22 cellular contexts compared by ENCODE assay signal in genomic region chr15:91278956-91279355, GRCh38.
DNase-seq lines count a peak whose midpoint lies in the region; ATAC-seq, FAIRE-seq and TF ChIP-seq lines count a peak whose summit lies in the region.
"Had no signal": no experiment of that assay in that cellular context is flagged by ENCODE, and none has a peak within 500 bp of the region (broad histone marks: within the 10 kb centered on the region; RNA-seq: fewer than 3 reads in every experiment).

No MANE protein-coding gene starts in this region.

- DNase-seq in Daoy (ENCODE audit: low read depth) (peak; percentile 37), M059J (ENCODE audit: low read depth) (peak; percentile 60), astrocyte (ENCODE audit: low read depth) (no peak), left lung (no peak), testis (no peak), AG08395 (ENCODE audit: low spot score) (no peak), Calu3 (no peak)
- DNase-seq: 8988T; CD8-positive, alpha-beta T cell; DMS 273 treated with DMSO at 0.1 percent for 48 hours; DMS53; DND-41; GM23248; HCEC 1CT had no signal

- no TSS peak for BruUV-seq in Calu3 (replicated peaks; lab: Mats Ljungman, UMichigan)

- H3K4me2 ChIP-seq in astrocyte (ENCODE audit: low read length) = no peak overlapping the region
- H3K4me2 ChIP-seq: BLaER1 treated with 17β-estradiol and CSF1 and Interleukin-3, amounts not matched to agents 10 nM and 100 nM had no signal

- no peak for TF ChIP-seq POLR2A in testis (IDR thresholded peaks at IDR 0.05)

- peaks cover 11% of the 10 kb centered on the region for H3K27me3 Mint-ChIP-seq in astrocyte (ENCODE audit: low read depth, unreplicated experiment)
- peaks cover 32% of the 10 kb centered on the region for H3K27me3 Mint-ChIP-seq in Calu3 (ENCODE audit: unreplicated experiment)

- H3K9me3 Mint-ChIP-seq in astrocyte (ENCODE audit: unreplicated experiment) (no peaks in the 10 kb centered on the region), Calu3 (ENCODE audit: low read depth, unreplicated experiment) (peaks cover 5% of the 10 kb centered on the region)

- no peak for TF ChIP-seq CTCF in astrocyte (IDR thresholded peaks at IDR 0.05; ENCODE audit: insufficient read depth, low read depth, low read length)
- no peak for TF ChIP-seq CTCF in left lung (IDR thresholded peaks at IDR 0.05)
- no peak for TF ChIP-seq CTCF in testis (IDR thresholded peaks at IDR 0.05)
- no peak for TF ChIP-seq CTCF in Calu3 (IDR thresholded peaks at IDR 0.05; ENCODE audit: unreplicated experiment)

- no peaks in the 10 kb centered on the region for H3K36me3 ChIP-seq in astrocyte (ENCODE audit: insufficient read depth, low read length)
- H3K36me3 ChIP-seq in left lung = no peaks in the 10 kb centered on the region
- H3K36me3 ChIP-seq in testis (ENCODE audit: low read depth, missing control alignments) = no peaks in the 10 kb centered on the region
- H3K36me3 ChIP-seq: BLaER1 treated with 17β-estradiol and CSF1 and Interleukin-3, amounts not matched to agents 10 nM and 100 nM had no signal

- no peaks in the 10 kb centered on the region for H3K9me3 ChIP-seq in astrocyte (ENCODE audit: insufficient read depth, low read depth, low read length)
- H3K9me3 ChIP-seq in left lung = no peaks in the 10 kb centered on the region
- no peaks in the 10 kb centered on the region for H3K9me3 ChIP-seq in testis

- H3K27ac ChIP-seq in astrocyte (ENCODE audit: low read depth, low read length) (no peak overlapping the region), left lung (no peak overlapping the region), testis (no peak overlapping the region)
- H3K27ac ChIP-seq: BLaER1 treated with 17β-estradiol and CSF1 and Interleukin-3, amounts not matched to agents 10 nM and 100 nM; GM23248 had no signal

- H3K4me1 Mint-ChIP-seq in astrocyte (ENCODE audit: low read depth, unreplicated experiment) (peaks cover 7% of the 10 kb centered on the region), Calu3 (ENCODE audit: low read depth, unreplicated experiment) (no peaks in the 10 kb centered on the region)
- H3K4me1 Mint-ChIP-seq: B cell, IgD-negative memory B cell had no signal

- intact Hi-C loops in left lung (cut with DNase I) (no loop called here), testis (cut with DNase I; ENCODE audit: low total_unique reads) (no loop called here), Calu3 (cut with micrococcal nuclease; ENCODE audit: unreplicated experiment) (loop anchor here (10.0 kb wide), 1 partner anchor 324 kb away; the partner anchor contains the start of gene RCCD1)

- H3K36me3 Mint-ChIP-seq in astrocyte (ENCODE audit: low read depth, unreplicated experiment) = peaks cover 3% of the 10 kb centered on the region
- H3K36me3 Mint-ChIP-seq in Calu3 (ENCODE audit: insufficient read depth, unreplicated experiment) = no peaks in the 10 kb centered on the region
- H3K36me3 Mint-ChIP-seq: CD8-positive, alpha-beta T cell had no signal

- CTCF ChIA-PET in Calu3 (lab: Charles Lee) = no interaction called here

- H3K4me1 ChIP-seq in astrocyte (ENCODE audit: insufficient read depth, low read length) (no peaks in the 10 kb centered on the region), left lung (no peaks in the 10 kb centered on the region), testis (no peaks in the 10 kb centered on the region)
- H3K4me1 ChIP-seq: BLaER1 treated with 17β-estradiol and CSF1 and Interleukin-3, amounts not matched to agents 10 nM and 100 nM had no signal

- ATAC-seq in left lung (peak; percentile 50), HG02981 (IDR thresholded peaks at IDR 0.05; ENCODE audit: unreplicated experiment) (no peak)
- ATAC-seq: CD8-positive, alpha-beta T cell; HepG2 had no signal

- H4K20me1 ChIP-seq in astrocyte (ENCODE audit: insufficient read depth, low read length) = no peaks in the 10 kb centered on the region
- H4K20me1 ChIP-seq: BLaER1 treated with 17β-estradiol and CSF1 and Interleukin-3, amounts not matched to agents 10 nM and 100 nM had no signal

- no peak overlapping the region for H3K9ac ChIP-seq in astrocyte (ENCODE audit: low read length)
- H3K9ac ChIP-seq: BLaER1 treated with 17β-estradiol and CSF1 and Interleukin-3, amounts not matched to agents 10 nM and 100 nM; GM23248 had no signal

- FAIRE-seq in astrocyte (lab: Jason Lieb, UNC) = no peak
- FAIRE-seq: G401.6, GM12891, H54, HepG2 had no signal

- H2AFZ ChIP-seq in astrocyte (ENCODE audit: low read depth, low read length) = no peak overlapping the region
- H2AFZ ChIP-seq: GM23248 had no signal

- H3K27me3 ChIP-seq in astrocyte (ENCODE audit: insufficient read depth, low read length) (no peaks in the 10 kb centered on the region), left lung (no peaks in the 10 kb centered on the region), testis (no peaks in the 10 kb centered on the region)
- H3K27me3 ChIP-seq: BLaER1 treated with 17β-estradiol and CSF1 and Interleukin-3, amounts not matched to agents 10 nM and 100 nM had no signal

- H3K27ac Mint-ChIP-seq in astrocyte (ENCODE audit: unreplicated experiment) (peak overlapping the region; percentile 53), Calu3 (ENCODE audit: unreplicated experiment) (no peak overlapping the region)
- H3K27ac Mint-ChIP-seq: B cell; CD8-positive, alpha-beta T cell; IgD-negative memory B cell had no signal

- H3K4me3 ChIP-seq in astrocyte (ENCODE audit: insufficient read depth, low read depth, low read length) (no peak overlapping the region), left lung (no peak overlapping the region), testis (no peak overlapping the region)
- H3K4me3 ChIP-seq: BLaER1 treated with 17β-estradiol and CSF1 and Interleukin-3, amounts not matched to agents 10 nM and 100 nM; GM23248 had no signal

- H3K79me2 ChIP-seq in astrocyte (ENCODE audit: insufficient read depth, low read length) = no peaks in the 10 kb centered on the region

- 71 to 77% methylated on average over 2 of the region's 2 CpGs for WGBS in testis, 2 donors

- no peak overlapping the region for H3K4me3 Mint-ChIP-seq in astrocyte (ENCODE audit: unreplicated experiment)
- H3K4me3 Mint-ChIP-seq in Calu3 (ENCODE audit: low read depth, unreplicated experiment) = no peak overlapping the region
- H3K4me3 Mint-ChIP-seq: B cell; CD8-positive, alpha-beta T cell; IgD-negative memory B cell had no signal

Comparison
In these comparisons a context has a peak if more than half of its experiments do, and no peak if none do; other contexts are left out.
1. DNase-seq: peak in Daoy (single experiment) and M059J (single experiment); none in astrocyte (single experiment), left lung (0 of 2), testis (single experiment), AG08395 (single experiment) and Calu3 (single experiment).